In genomic region chr9:86577420-86578333, GRCh38 we compare ENCODE assay signal across 19 cellular contexts.
DNase-seq lines count a peak whose midpoint lies in the region; ATAC-seq and TF ChIP-seq lines count a peak whose summit lies in the region.
"Had no signal": no experiment of that assay in that cellular context is flagged by ENCODE, and none has a peak within 500 bp of the region (broad histone marks: within the 10 kb centered on the region; RNA-seq: fewer than 3 reads in every experiment).

No MANE protein-coding gene starts in this region.

- POLR2A ChIA-PET in WTC11 (lab: Charles Lee), result no interaction called here
- POLR2A ChIA-PET in SK-N-SH (lab: Yijun Ruan, JAX), result no interaction called here

- no peaks in the 10 kb centered on the region; the same call in 1 of the 2 replicates for H3K27me3 Mint-ChIP-seq in WTC11 (ENCODE audit: low read depth)

- no peak for TF ChIP-seq CTCF in WTC11 (IDR thresholded peaks at IDR 0.05)
- TF ChIP-seq CTCF in gastrocnemius medialis (IDR thresholded peaks at IDR 0.05 in 4 of 5, conservative IDR thresholded peaks at IDR 0.05 in 1 of 5), result no peak
- TF ChIP-seq CTCF in SK-N-SH (IDR thresholded peaks at IDR 0.05), result no peak

- TF ChIP-seq EP300 in SK-N-SH (IDR thresholded peaks at IDR 0.05; ENCODE audit: borderline replicate concordance in 1 of 2, low read depth in 1 of 2, low read length in 1 of 2), result no peak

- ATAC-seq in WTC11, result peak; percentile 46
- peak; percentile 8 to 60 for ATAC-seq in gastrocnemius medialis
- ATAC-seq: Panc1 had no signal

- H3K4me3 Mint-ChIP-seq in WTC11, result no peak overlapping the region

- intact Hi-C loops in gastrocnemius medialis (cut with DNase I; ENCODE audit: low total_unique reads), result no loop called here

- H3K4me1 ChIP-seq in gastrocnemius medialis (peaks cover 0 to 3% of the 10 kb centered on the region in 2 donors), SK-N-SH (ENCODE audit: control insufficient read depth in 1 of 2, insufficient read depth in 2 of 2, low read depth in 1 of 2, low read length in 1 of 2) (no peaks in the 10 kb centered on the region; a peak in 1 of 4 replicates)
- H3K4me1 ChIP-seq: HAP-1 had no signal

- no peaks in the 10 kb centered on the region for H4K20me1 ChIP-seq in SK-N-SH (ENCODE audit: insufficient read depth)

- no peak for TF ChIP-seq POLR2A in gastrocnemius medialis (IDR thresholded peaks at IDR 0.05)

- H3K4me2 ChIP-seq in SK-N-SH, result no peak overlapping the region

- no peaks in the 10 kb centered on the region for H3K36me3 Mint-ChIP-seq in WTC11

- peak overlapping the region in 1 of 4 donors; percentile 5 for H3K27ac ChIP-seq in gastrocnemius medialis
- H3K27ac ChIP-seq in SK-N-SH (ENCODE audit: low read depth in 2 of 2, low read length in 1 of 2), result no peak overlapping the region
- H3K27ac ChIP-seq: C4-2B had no signal

- no peak for TF ChIP-seq RAD21 in SK-N-SH (IDR thresholded peaks at IDR 0.05; ENCODE audit: low read length)

- DNase-seq in ELF-1 (ENCODE audit: low read depth, low spot score) (peak; percentile 56), WTC11 (ENCODE audit: low spot score) (peak; percentile 19), myocyte (ENCODE audit: low read depth) (peak; percentile 10), gastrocnemius medialis (peak in 1 of 2 donors; percentile 58), AG20443 (ENCODE audit: low spot score) (no peak), AG08395 (ENCODE audit: low spot score) (no peak), SK-N-SH (no peak), NCI-H748 treated with DMSO at 0.1 percent for 48 hours (lab: John Stamatoyannopoulos, UW) (no peak)
- DNase-seq: DMS79 treated with DMSO at 0.1 percent for 48 hours, Kasumi-1, MG63, NCI-H146, NCI-H2029 treated with DMSO at 0.1 percent for 48 hours, NCI-H2171 treated with DMSO at 0.1 percent for 48 hours, NCI-H446, NCI-H69 had no signal

- no peak overlapping the region for H3K27ac Mint-ChIP-seq in WTC11

- H3K4me3 ChIP-seq in gastrocnemius medialis, result no peak overlapping the region
- H3K4me3 ChIP-seq in SK-N-SH (ENCODE audit: low read depth in 2 of 2, low read length in 1 of 2), result no peak overlapping the region
- H3K4me3 ChIP-seq: HAP-1, MG63 had no signal

- H3K36me3 ChIP-seq in gastrocnemius medialis, result no peaks in the 10 kb centered on the region
- no peaks in the 10 kb centered on the region for H3K36me3 ChIP-seq in SK-N-SH (replicated peaks in 1 of 2; ENCODE audit: control insufficient read depth in 1 of 2, insufficient read depth in 2 of 2, low read length in 1 of 2)
- H3K36me3 ChIP-seq: HAP-1, MG63 had no signal

- in situ Hi-C loops in gastrocnemius medialis (cut with MboI; ENCODE audit: low sequenced_read_pairs in 4 of 4), result no loop called here

- H3K9ac ChIP-seq in SK-N-SH, result no peak overlapping the region

- CTCF ChIA-PET in WTC11 (lab: Charles Lee) (interaction anchor here (1.1 kb wide), 1 partner anchor 89 kb away, joined by 3 read pairs; no protein-coding TSS in a partner anchor), SK-N-SH (lab: Yijun Ruan, JAX) (no interaction called here)

- peaks cover 26% of the 10 kb centered on the region for H3K4me1 Mint-ChIP-seq in WTC11

- WGBS in SK-N-SH (ENCODE audit: low lambda C conversion rate), result 77% methylated on average over 18 of the region's 30 CpGs

- H3K9me3 Mint-ChIP-seq in WTC11, result peaks cover 5% of the 10 kb centered on the region; the same call in 1 of the 2 replicates

- no peaks in the 10 kb centered on the region for H3K79me2 ChIP-seq in SK-N-SH (ENCODE audit: insufficient read depth)

- H3K27me3 ChIP-seq in gastrocnemius medialis (no peaks in the 10 kb centered on the region), SK-N-SH (ENCODE audit: insufficient read depth) (no peaks in the 10 kb centered on the region)
- H3K27me3 ChIP-seq: MG63 had no signal

- no peak overlapping the region for H2AFZ ChIP-seq in SK-N-SH (ENCODE audit: low read depth)

- no peaks in the 10 kb centered on the region for H3F3A ChIP-seq in SK-N-SH (replicated peaks; ENCODE audit: insufficient read depth)

- no peaks in the 10 kb centered on the region for H3K9me3 ChIP-seq in gastrocnemius medialis
- H3K9me3 ChIP-seq in SK-N-SH, result no peaks in the 10 kb centered on the region
- H3K9me3 ChIP-seq: HAP-1, MG63 had no signal

- H3K9me2 ChIP-seq in SK-N-SH, result no peaks in the 10 kb centered on the region

TF ChIP-seq in WTC11, 78 proteins besides CTCF, POLR2A, EP300 and RAD21 (continues in another document):
- TF ChIP-seq SP1 (CRISPR knock-in tag; conservative IDR thresholded peaks at IDR 0.05), result no peak
- no peak for TF ChIP-seq OVOL2 (CRISPR knock-in tag; IDR thresholded peaks at IDR 0.05; ENCODE audit: borderline replicate concordance)
- no peak for TF ChIP-seq HMGXB4 (CRISPR knock-in tag; IDR thresholded peaks at IDR 0.05)
- TF ChIP-seq ATF2 (CRISPR knock-in tag; IDR thresholded peaks at IDR 0.05; ENCODE audit: borderline replicate concordance, low read depth), result no peak
- no peak for TF ChIP-seq ZBTB21 (CRISPR knock-in tag; IDR thresholded peaks at IDR 0.05; ENCODE audit: borderline replicate concordance)
- no peak for TF ChIP-seq ELF4 (CRISPR knock-in tag; IDR thresholded peaks at IDR 0.05; ENCODE audit: low read depth)
- no peak for TF ChIP-seq ZNF416 (CRISPR knock-in tag; IDR thresholded peaks at IDR 0.05)

TF ChIP-seq in SK-N-SH, 30 proteins besides CTCF, POLR2A, EP300 and RAD21:
- no peak for TF ChIP-seq FOSL2 (IDR thresholded peaks at IDR 0.05; ENCODE audit: borderline replicate concordance, low read depth)
- TF ChIP-seq JUND (IDR thresholded peaks at IDR 0.05), result no peak
- TF ChIP-seq RCOR1 (IDR thresholded peaks at IDR 0.05; ENCODE audit: low read length), result no peak
- no peak for TF ChIP-seq SMC3 (IDR thresholded peaks at IDR 0.05; ENCODE audit: low read depth, low read length)
- no peak for TF ChIP-seq ZBTB33 (IDR thresholded peaks at IDR 0.05; ENCODE audit: borderline replicate concordance, low read depth)
- no peak for TF ChIP-seq YY1 (IDR thresholded peaks at IDR 0.05; ENCODE audit: low read depth)
- TF ChIP-seq FOXM1 (IDR thresholded peaks at IDR 0.05; ENCODE audit: low read depth), result no peak
- no peak for TF ChIP-seq NFIC (IDR thresholded peaks at IDR 0.05; ENCODE audit: borderline replicate concordance)
- no peak for TF ChIP-seq GATA2 (CRISPR knock-in tag; IDR thresholded peaks at IDR 0.05)

Comparison
In these comparisons a context has a peak if more than half of its experiments do, and no peak if none do; other contexts are left out.
1. DNase-seq: peak in ELF-1 (single experiment), WTC11 (single experiment) and myocyte (single experiment); none in AG20443 (single experiment), AG08395 (single experiment), SK-N-SH (single experiment) and NCI-H748 treated with DMSO at 0.1 percent for 48 hours (single experiment).